In genomic region chr16:10579575-10579964, GRCh38 we compare ENCODE assay signal across 8 cellular contexts. TPM values are rescaled to one million over a fixed set of nuclear protein-coding genes. Genes with fewer than 3 reads are reported as not detected.
DNase-seq lines count a peak whose midpoint lies in the region; ATAC-seq, FAIRE-seq and TF ChIP-seq lines count a peak whose summit lies in the region.

No MANE protein-coding gene starts in this region.

- H3K9ac ChIP-seq in GM12878 (ENCODE audit: control insufficient read depth, insufficient read depth, low read length): no peak overlapping the region; the same call in 1 of the 2 replicates
- peak overlapping the region in 1 of 2 donors; percentile 26 for H3K9ac ChIP-seq in kidney (ENCODE audit: low read length in 2 of 2)
- peak overlapping the region; percentile 54 to 93 (median 86) for H3K9ac ChIP-seq in skeletal muscle tissue (ENCODE audit: low read depth in 1 of 3, low read length in 3 of 3)

- no peak; the same call in 2 of the 3 replicates for ATAC-seq in GM12878

- TF ChIP-seq RAD21 in GM12878 (IDR thresholded peaks at IDR 0.05; ENCODE audit: insufficient read depth, low read depth, low read length): no peak

- H3K4me1 ChIP-seq in HAP-1 (peaks cover 5% of the 10 kb centered on the region), GM12878 (ENCODE audit: control insufficient read depth, insufficient read depth, low read length) (no peaks in the 10 kb centered on the region; the same call in 1 of the 2 replicates), kidney (ENCODE audit: control insufficient read depth in 1 of 2, insufficient read depth in 1 of 2, low read depth in 1 of 2, low read length in 2 of 2) (peaks cover 0 to 21% of the 10 kb centered on the region in 2 donors), skeletal muscle tissue (ENCODE audit: control insufficient read depth in 3 of 3, insufficient read depth in 3 of 3, low read length in 3 of 3) (peaks cover 47 to 63% (median 48%) of the 10 kb centered on the region in 3 donors)

- H3K27me3 ChIP-seq in HAP-1 (ENCODE audit: low read depth) (no peaks in the 10 kb centered on the region), GM12878 (replicated peaks in 1 of 2; ENCODE audit: control insufficient read depth in 2 of 2, insufficient read depth in 2 of 2, low read length in 1 of 2) (peaks cover 10 to 22% of the 10 kb centered on the region in 2 experiments), skeletal muscle tissue (ENCODE audit: control insufficient read depth in 3 of 3, insufficient read depth in 3 of 3, low read length in 3 of 3) (no peaks in the 10 kb centered on the region)

- 16% methylated on average over 6 of the region's 6 CpGs for WGBS in GM12878 (ENCODE audit: insufficient coverage, insufficient replicate concordance, low lambda C conversion rate, missing lambda C conversion rate)

- TF ChIP-seq CTCF in GM12878 (IDR thresholded peaks at IDR 0.05 in 2 of 3, conservative IDR thresholded peaks at IDR 0.05 in 1 of 3; ENCODE audit: control insufficient read depth in 2 of 3, extremely low read depth in 1 of 3, insufficient read depth in 1 of 3, low read depth in 3 of 3, low read length in 3 of 3) (no peak), kidney (IDR thresholded peaks at IDR 0.05; ENCODE audit: borderline replicate concordance, extremely low read depth, insufficient read depth) (no peak)

- TF ChIP-seq POLR2A in GM12878 (IDR thresholded peaks at IDR 0.05; ENCODE audit: low read depth, low read length): no peak

- CTCF ChIA-PET in GM12878 (lab: Yijun Ruan, JAX): interaction anchor here (0.9 to 1.2 kb wide), 2 partner anchors 11 to 13 kb away, joined by 3 read pairs; no protein-coding TSS in a partner anchor

- no peaks in the 10 kb centered on the region for H3K79me2 ChIP-seq in GM12878 (ENCODE audit: control insufficient read depth, insufficient read depth, low read length)

- peak overlapping the region; percentile 80 for H3K4me2 ChIP-seq in GM12878 (ENCODE audit: control insufficient read depth, insufficient read depth)

- no peak overlapping the region for H2AFZ ChIP-seq in GM12878 (ENCODE audit: control insufficient read depth, low read depth, low read length)

- POLR2A ChIA-PET in GM12878 (lab: Charles Lee): interaction anchor here (0.6 kb wide), 1 partner anchor 10 kb away, joined by 3 read pairs; no protein-coding TSS in a partner anchor

- SMC1A ChIA-PET in GM12878 (lab: Charles Lee; ENCODE audit: uncharacterized antibody, unreplicated experiment): no interaction called here

- no peak for TF ChIP-seq EP300 in GM12878 (IDR thresholded peaks at IDR 0.05; ENCODE audit: borderline replicate concordance in 1 of 2, control insufficient read depth in 1 of 2, low read depth in 2 of 2, low read length in 2 of 2)

- H3K36me3 ChIP-seq in HAP-1 (replicated peaks) (no peaks in the 10 kb centered on the region), GM12878 (ENCODE audit: control insufficient read depth in 2 of 2, insufficient read depth in 2 of 2, low read length in 1 of 2) (no peaks in the 10 kb centered on the region), kidney (ENCODE audit: control insufficient read depth in 1 of 2, insufficient read depth in 2 of 2, low read length in 2 of 2) (no peaks in the 10 kb centered on the region), skeletal muscle tissue (ENCODE audit: control insufficient read depth in 3 of 3, insufficient read depth in 3 of 3, low read length in 3 of 3) (no peaks in the 10 kb centered on the region)

- H4K20me1 ChIP-seq in GM12878 (ENCODE audit: control insufficient read depth, insufficient read depth): no peaks in the 10 kb centered on the region

- H3K4me3 ChIP-seq in HAP-1: peak overlapping the region; percentile 71
- no peak overlapping the region for H3K4me3 ChIP-seq in GM12878
- peak overlapping the region; percentile 52 to 61 for H3K4me3 ChIP-seq in kidney (ENCODE audit: low read length in 2 of 2)
- peak overlapping the region; percentile 80 to 85 (median 81) for H3K4me3 ChIP-seq in skeletal muscle tissue (ENCODE audit: low read length in 3 of 3)

- no peak for DNase-seq in HAP-1 (ENCODE audit: low spot score in 2 of 2)
- no peak for DNase-seq in GM12878 (ENCODE audit: low read depth, low spot score)
- no peak for DNase-seq in kidney
- DNase-seq in medulla oblongata (ENCODE audit: extremely low spot score): no peak
- DNase-seq in AG20443 (ENCODE audit: low spot score): no peak
- DNase-seq in cerebellar nuclear complex (lab: John Stamatoyannopoulos, UW): no peak
- DNase-seq in NCI-H1092 (lab: John Stamatoyannopoulos, UW): no peak

- BruUV-seq in GM12878 (replicated peaks; lab: Mats Ljungman, UMichigan): no TSS peak

- no peak for FAIRE-seq in GM12878 (lab: Jason Lieb, UNC)
- no peak for FAIRE-seq in kidney (lab: Jason Lieb, UNC)

- RAD21 ChIA-PET in GM12878 (lab: Charles Lee; ENCODE audit: unreplicated experiment): interaction anchor here (1.1 kb wide), 1 partner anchor 64 kb away, joined by 3 read pairs; no protein-coding TSS in a partner anchor

- intact Hi-C loops in GM12878 (cut with micrococcal nuclease; ENCODE audit: unreplicated experiment) (no loop called here), kidney (cut with DNase I) (no loop called here)

- in situ Hi-C loops in HAP-1 (cut with MboI; ENCODE audit: low sequenced_read_pairs) (no loop called here), GM12878 (cut with MboI) (no loop called here)

- no peak overlapping the region for H3K27ac ChIP-seq in GM12878 (ENCODE audit: control insufficient read depth, insufficient read depth)
- peak overlapping the region in 1 of 2 donors; percentile 76 for H3K27ac ChIP-seq in kidney (ENCODE audit: low read depth in 2 of 2, low read length in 2 of 2)
- H3K27ac ChIP-seq in skeletal muscle tissue (ENCODE audit: low read depth, low read length): peak overlapping the region; percentile 90

- H3K9me3 ChIP-seq in HAP-1 (no peaks in the 10 kb centered on the region), GM12878 (replicated peaks; ENCODE audit: control insufficient read depth, insufficient read depth, low read length) (no peaks in the 10 kb centered on the region), kidney (ENCODE audit: control insufficient read depth in 1 of 2, low read length in 2 of 2) (no peaks in the 10 kb centered on the region), skeletal muscle tissue (ENCODE audit: control insufficient read depth in 3 of 3, low read length in 3 of 3) (no peaks in the 10 kb centered on the region)

TF ChIP-seq in GM12878, 131 proteins besides CTCF, POLR2A, EP300 and RAD21:
- TF ChIP-seq ZNF217 (IDR thresholded peaks at IDR 0.05): no peak
- no peak for TF ChIP-seq BCL3 (IDR thresholded peaks at IDR 0.05; ENCODE audit: borderline replicate concordance, insufficient read depth, low read depth, low read length, poor library complexity, severe bottlenecking)
- no peak for TF ChIP-seq BMI1 (IDR thresholded peaks at IDR 0.05; ENCODE audit: borderline replicate concordance)
- TF ChIP-seq KDM1A (IDR thresholded peaks at IDR 0.05; ENCODE audit: borderline replicate concordance): no peak
- TF ChIP-seq E2F4 (IDR thresholded peaks at IDR 0.05; ENCODE audit: low read depth, low read length): no peak

RNA-seq across cellular contexts. Expression of gene EMP2, which starts 0.8 kb away (rescaled TPM):
- total RNA-seq in GM12878 (2013; cell fraction: nucleolus; rRNA removed): 0.95 and 1.0 TPM in 2 replicates
- total RNA-seq in GM12878 (2014; rRNA removed) (3.2 and 3.4 TPM in 2 replicates), GM12878 (2014; rRNA removed; fragmentation: Illumina TruSeq; extraction: Trizol) (2.6 and 2.9 TPM in 2 replicates), GM12878 (2021) (5.7 and 5.8 TPM in 2 replicates), kidney (25.8 TPM), skeletal muscle tissue (42.8 TPM)
- polyA plus RNA-seq in GM12878 (2011; ENCODE audit: low read depth): 1.9 TPM
- polyA plus RNA-seq in GM12878 (2011; rRNA removed) (0.20 and 0.41 TPM in 2 replicates), GM12878 (2014; fragmentation: Illumina TruSeq; extraction: Trizol) (2.9 and 3.6 TPM in 2 replicates), GM12878 (2014; fragmentation: Nextera tagmentation; extraction: Ambion mirVana) (1 to 10 TPM; 4.4 to 6.1 TPM), GM12878 (2014; rRNA removed) (2.9 and 3.1 TPM in 2 replicates), GM12878 (2016; fragmentation: Nextera tagmentation; extraction: Ambion mirVana) (10 to 100 TPM in 1 of 2 experiments, 1 to 10 TPM in 1; 8.9 to 10.4 TPM), kidney (ENCODE audit: insufficient read depth, low read depth, low replicate concordance) (14.5 TPM)
- 0.15 and 0.33 TPM in 2 replicates for polyA plus RNA-seq in GM12878 (2011; cell fraction: cytosol; rRNA removed)
- 0.26 and 0.31 TPM in 2 replicates for polyA plus RNA-seq in GM12878 (2011; cell fraction: nucleus; rRNA removed)
- polyA plus RNA-seq in GM12878 (2012): 0.80 and 0.93 TPM in 2 replicates
- 0.41 and 0.51 TPM in 2 replicates for polyA minus RNA-seq in GM12878 (2011; rRNA and poly(A)+ RNA removed)
- polyA minus RNA-seq in GM12878 (2011; cell fraction: cytosol; rRNA and poly(A)+ RNA removed): 0.53 and 0.83 TPM in 2 replicates
- 0.12 and 0.29 TPM in 2 replicates for polyA minus RNA-seq in GM12878 (2011; cell fraction: nucleus; rRNA and poly(A)+ RNA removed)
